ENCODE assay signal across 13 cellular contexts in genomic region chr3:197854596-197855343, GRCh38.
DNase-seq lines count a peak whose midpoint lies in the region; TF ChIP-seq lines count a peak whose summit lies in the region.
"Had no signal": no experiment of that assay in that cellular context is flagged by ENCODE, and none has a peak within 500 bp of the region (broad histone marks: within the 10 kb centered on the region; RNA-seq: fewer than 3 reads in every experiment).

No MANE protein-coding gene starts in this region.

- dilution Hi-C loops in mammary epithelial cell (cut with HindIII; ENCODE audit: low sequenced_read_pairs) = no loop called here

- peak overlapping the region; percentile 77 for H3K27ac ChIP-seq in mammary epithelial cell (ENCODE audit: insufficient read depth, low read depth, low read length)
- H3K27ac ChIP-seq: C4-2B had no signal

- peaks cover 21% of the 10 kb centered on the region for H3K4me1 ChIP-seq in mammary epithelial cell (ENCODE audit: insufficient read depth, low read length)

- in situ Hi-C loops in ACHN (cut with HindIII; ENCODE audit: low pct_ligation_motif_present, low pct_unique_long_range_greater_than_20kb, low sequenced_read_pairs) = no loop called here
- in situ Hi-C loops in mammary epithelial cell (cut with MboI; ENCODE audit: low sequenced_read_pairs in 2 of 2) = no loop called here

- BruUV-seq in mammary epithelial cell (replicated peaks; lab: Mats Ljungman, UMichigan) = TSS peak; percentile 89

- no peaks in the 10 kb centered on the region for H3K9me3 ChIP-seq in mammary epithelial cell (replicated peaks; ENCODE audit: insufficient read depth, low read length)

- intact Hi-C loops in mammary epithelial cell (cut with micrococcal nuclease) = loop anchor here (2.0 kb wide), 1 partner anchor 60 kb away; no protein-coding TSS in a partner anchor

- CTCF ChIA-PET in mammary epithelial cell (lab: Charles Lee; ENCODE audit: low non-redundant PET) = no interaction called here

- peak overlapping the region; percentile 79 for H3K4me2 ChIP-seq in mammary epithelial cell (ENCODE audit: insufficient read depth, low read depth, low read length)

- TF ChIP-seq CTCF in mammary epithelial cell (conservative IDR thresholded peaks at IDR 0.05 in 1 of 2, IDR thresholded peaks at IDR 0.05 in 1 of 2; ENCODE audit: extremely low read depth in 1 of 2, insufficient read depth in 1 of 2, low read depth in 1 of 2, low read length in 2 of 2) = no peak

- no peaks in the 10 kb centered on the region for H3K79me2 ChIP-seq in mammary epithelial cell (ENCODE audit: insufficient read depth, low read length)

- peak overlapping the region; percentile 50 for H3K9ac ChIP-seq in mammary epithelial cell (ENCODE audit: insufficient read depth, low read length)

- 12% methylated on average over 8 of the region's 8 CpGs for WGBS in mammary epithelial cell (ENCODE audit: low coverage, missing lambda C conversion rate)

- H3K36me3 ChIP-seq in mammary epithelial cell (ENCODE audit: insufficient read depth, low read length) = peaks cover 11% of the 10 kb centered on the region

- H4K20me1 ChIP-seq in mammary epithelial cell (ENCODE audit: insufficient read depth, low read length) = no peaks in the 10 kb centered on the region

- no peaks in the 10 kb centered on the region for H3K27me3 ChIP-seq in mammary epithelial cell (ENCODE audit: insufficient read depth, low read length)

- DNase-seq in ACHN (peak; percentile 75), HPDE6-E6E7 (ENCODE audit: extremely low spot score) (peak; percentile 90), mammary epithelial cell (peak; percentile 90), iPS-NIHi11 (ENCODE audit: low spot score) (peak; percentile 71), retina (no peak)
- DNase-seq in activated CD8-positive, alpha-beta memory T cell treated with anti-CD3 and anti-CD28 coated beads, Interleukin-2, amount 50 U/mL, for 48 hours = no peak
- no peak for DNase-seq in stimulated activated CD4-positive, alpha-beta T cell treated with anti-CD3 and anti-CD28 coated beads, Interleukin-2, amount 100 ng/mL, for 24 hours
- DNase-seq in activated naive CD4-positive, alpha-beta T cell treated with Interleukin-2 at 50 U/mL for 16 hours = no peak
- DNase-seq: activated naive CD8-positive, alpha-beta T cell treated with anti-CD3 and anti-CD28 coated beads, Interleukin-2, amount 50 U/mL, for 24 hours; kidney; right cardiac atrium; stimulated activated naive CD4-positive, alpha-beta T cell treated with Interleukin-2 at 50 U/mL for 16 hours had no signal

- H2AFZ ChIP-seq in mammary epithelial cell (ENCODE audit: low read depth, low read length) = peak overlapping the region; percentile 25

- peak overlapping the region in 1 of 3 experiments; percentile 0 for H3K4me3 ChIP-seq in mammary epithelial cell (replicated peaks in 1 of 3; ENCODE audit: insufficient read depth in 1 of 3, low read depth in 2 of 3, low read length in 3 of 3)

Comparison
In these comparisons a context has a peak if more than half of its experiments do, and no peak if none do; other contexts are left out.
1. DNase-seq: peak in ACHN (single experiment), HPDE6-E6E7 (single experiment), mammary epithelial cell (single experiment) and iPS-NIHi11 (single experiment); none in activated CD8-positive, alpha-beta memory T cell treated with anti-CD3 and anti-CD28 coated beads, Interleukin-2, amount 50 U/mL, for 48 hours (single experiment), retina (single experiment), stimulated activated CD4-positive, alpha-beta T cell treated with anti-CD3 and anti-CD28 coated beads, Interleukin-2, amount 100 ng/mL, for 24 hours (0 of 2) and activated naive CD4-positive, alpha-beta T cell treated with Interleukin-2 at 50 U/mL for 16 hours (single experiment).